In genomic region chr1:41806472-41807155, GRCh38 we compare ENCODE assay signal across 12 cellular contexts.
DNase-seq lines count a peak whose midpoint lies in the region; ATAC-seq, FAIRE-seq and TF ChIP-seq lines count a peak whose summit lies in the region.
"Had no signal": no experiment of that assay in that cellular context is flagged by ENCODE, and none has a peak within 500 bp of the region (broad histone marks: within the 10 kb centered on the region; RNA-seq: fewer than 3 reads in every experiment).

No MANE protein-coding gene starts in this region.

- H3K4me2 ChIP-seq in hepatocyte, result no peak overlapping the region
- H3K4me2 ChIP-seq: SK-N-SH had no signal

- H3K4me3 ChIP-seq in colonic mucosa (no peak overlapping the region), hepatocyte (no peak overlapping the region), lower lobe of right lung (no peak overlapping the region)

- WGBS in hepatocyte (ENCODE audit: low lambda C conversion rate, missing lambda C conversion rate), result 84% methylated on average over 13 of the region's 17 CpGs

- intact Hi-C loops in activated naive CD4-positive, alpha-beta T cell treated with anti-CD3 and anti-CD28 coated beads for 36 hours (cut with micrococcal nuclease), result loop anchor here (1.0 to 5.0 kb wide), 5 partner anchors 16 to 309 kb away; no protein-coding TSS in a partner anchor
- intact Hi-C loops in colonic mucosa (cut with DNase I), result no loop called here
- intact Hi-C loops in lower lobe of right lung (cut with DNase I), result no loop called here

- H2AFZ ChIP-seq in hepatocyte, result no peak overlapping the region

- no peaks in the 10 kb centered on the region for H3K79me2 ChIP-seq in hepatocyte

- H3K9me3 Mint-ChIP-seq in activated naive CD4-positive, alpha-beta T cell treated with anti-CD3 and anti-CD28 coated beads for 36 hours, result no peaks in the 10 kb centered on the region

- no peaks in the 10 kb centered on the region for H3K9me3 ChIP-seq in colonic mucosa
- H3K9me3 ChIP-seq in hepatocyte (ENCODE audit: low read depth), result no peaks in the 10 kb centered on the region
- no peaks in the 10 kb centered on the region for H3K9me3 ChIP-seq in lower lobe of right lung
- H3K9me3 ChIP-seq: SK-N-SH had no signal

- H3K27me3 Mint-ChIP-seq in activated naive CD4-positive, alpha-beta T cell treated with anti-CD3 and anti-CD28 coated beads for 36 hours (ENCODE audit: low read depth), result no peaks in the 10 kb centered on the region
- H3K27me3 Mint-ChIP-seq: brain had no signal

- TF ChIP-seq POLR2A in GM12892 (IDR thresholded peaks at IDR 0.05; ENCODE audit: low read depth, low read length), result no peak

- no peaks in the 10 kb centered on the region for H3K4me1 ChIP-seq in colonic mucosa
- no peaks in the 10 kb centered on the region for H3K4me1 ChIP-seq in hepatocyte (ENCODE audit: insufficient read depth)
- H3K4me1 ChIP-seq in lower lobe of right lung, result peaks cover 33% of the 10 kb centered on the region

- no peak overlapping the region for H3K9ac ChIP-seq in colonic mucosa (ENCODE audit: low read depth in 2 of 2, low read length in 2 of 2)
- H3K9ac ChIP-seq: SK-N-SH had no signal

- H3K36me3 ChIP-seq in colonic mucosa (no peaks in the 10 kb centered on the region), hepatocyte (replicated peaks; ENCODE audit: insufficient read depth, low read depth) (no peaks in the 10 kb centered on the region), lower lobe of right lung (no peaks in the 10 kb centered on the region)

- H3K36me3 Mint-ChIP-seq in activated naive CD4-positive, alpha-beta T cell treated with anti-CD3 and anti-CD28 coated beads for 36 hours (ENCODE audit: low read depth), result no peaks in the 10 kb centered on the region
- H3K36me3 Mint-ChIP-seq: brain had no signal

- H3K27ac ChIP-seq in colonic mucosa (no peak overlapping the region), hepatocyte (no peak overlapping the region), lower lobe of right lung (no peak overlapping the region)

- peak overlapping the region; percentile 31 for H3K4me3 Mint-ChIP-seq in activated naive CD4-positive, alpha-beta T cell treated with anti-CD3 and anti-CD28 coated beads for 36 hours
- H3K4me3 Mint-ChIP-seq: brain had no signal

- H3K4me1 Mint-ChIP-seq in activated naive CD4-positive, alpha-beta T cell treated with anti-CD3 and anti-CD28 coated beads for 36 hours (ENCODE audit: low read depth), result peaks cover 89% of the 10 kb centered on the region

- H4K20me1 ChIP-seq in hepatocyte (ENCODE audit: insufficient read depth, poor library complexity, severe bottlenecking), result no peaks in the 10 kb centered on the region

- no peaks in the 10 kb centered on the region for H3K9me2 ChIP-seq in hepatocyte (replicated peaks; ENCODE audit: insufficient read depth)
- H3K9me2 ChIP-seq: SK-N-SH had no signal

- FAIRE-seq in GM12892 (lab: Jason Lieb, UNC), result peak; percentile 94

- DNase-seq in GM12892 (ENCODE audit: insufficient read length) (no peak), T-helper 2 cell (peak in 3 of 5 experiments; percentile 30 to 49 (median 47)), colonic mucosa (no peak), hepatocyte (ENCODE audit: low spot score) (no peak), lower lobe of right lung (no peak), NCI-H2171 (lab: John Stamatoyannopoulos, UW) (no peak)
- DNase-seq in activated naive CD4-positive, alpha-beta T cell treated with anti-CD3 and anti-CD28 coated beads for 36 hours, result peak; percentile 71
- peak in 2 of 3 experiments; percentile 74 to 76 for DNase-seq in stimulated activated CD4-positive, alpha-beta T cell treated with anti-CD3 and anti-CD28 coated beads, TNF-alpha, amount 100 ng/mL, for 4 hours (ENCODE audit: low read depth in 3 of 3)
- DNase-seq: DMS153, NCI-H2081, SK-N-SH had no signal

- ATAC-seq in lower lobe of right lung, result no peak

- H3K27ac Mint-ChIP-seq in activated naive CD4-positive, alpha-beta T cell treated with anti-CD3 and anti-CD28 coated beads for 36 hours, result peak overlapping the region; percentile 86

- TF ChIP-seq CTCF in colonic mucosa (IDR thresholded peaks at IDR 0.05) (no peak), hepatocyte (IDR thresholded peaks at IDR 0.05; ENCODE audit: poor library complexity) (no peak), lower lobe of right lung (IDR thresholded peaks at IDR 0.05) (no peak)

- CTCF ChIA-PET in activated naive CD4-positive, alpha-beta T cell treated with anti-CD3 and anti-CD28 coated beads for 36 hours (lab: Charles Lee), result interaction anchor here (1.2 kb wide), 1 partner anchor 290 kb away, joined by 3 read pairs; no protein-coding TSS in a partner anchor

- H3K27me3 ChIP-seq in colonic mucosa (no peaks in the 10 kb centered on the region), hepatocyte (no peaks in the 10 kb centered on the region), lower lobe of right lung (ENCODE audit: low read depth) (no peaks in the 10 kb centered on the region)

Comparison
In these comparisons a context has a peak if more than half of its experiments do, and no peak if none do; other contexts are left out.
1. DNase-seq: peak in T-helper 2 cell (3 of 5), activated naive CD4-positive, alpha-beta T cell treated with anti-CD3 and anti-CD28 coated beads for 36 hours (single experiment) and stimulated activated CD4-positive, alpha-beta T cell treated with anti-CD3 and anti-CD28 coated beads, TNF-alpha, amount 100 ng/mL, for 4 hours (2 of 3); none in GM12892 (single experiment), colonic mucosa (single experiment), hepatocyte (single experiment), lower lobe of right lung (single experiment) and NCI-H2171 (single experiment).